Comparison of ENCODE assay signal across 19 cellular contexts in genomic region chr12:6582959-6583358, GRCh38. TPM values are rescaled to one million over a fixed set of nuclear protein-coding genes. Genes with fewer than 3 reads are reported as not detected.
"Had no signal": no experiment of that assay in that cellular context is flagged by ENCODE, and none has a peak within 500 bp of the region (broad histone marks: within the 10 kb centered on the region; RNA-seq: fewer than 3 reads in every experiment).

No MANE protein-coding gene starts in this region.

- H3K9me3 ChIP-seq: body of pancreas, lower lobe of right lung, mucosa of descending colon, sigmoid colon, upper lobe of right lung had no signal

- DNase-seq: activated CD4-positive, alpha-beta memory T cell treated with anti-CD3 and anti-CD28 coated beads for 36 hours; activated CD4-positive, alpha-beta T cell treated with anti-CD3 and anti-CD28 coated beads for 48 hours; activated CD8-positive, alpha-beta memory T cell treated with anti-CD3 and anti-CD28 coated beads, Interleukin-2, amount 10 ng/mL, durations not matched to agents 7 days and 5 days; activated naive CD4-positive, alpha-beta T cell treated with Interleukin-2 at 50 U/mL for 16 hours; anterior cingulate cortex; body of pancreas; effector CD4-positive, alpha-beta T cell; foreskin keratinocyte; immature natural killer cell; lower lobe of right lung; mucosa of descending colon; nucleus accumbens; sigmoid colon; stimulated activated CD4-positive, alpha-beta T cell treated with anti-CD3 and anti-CD28 coated beads, Interleukin-2, amount 100 ng/mL, for 48 hours; stimulated activated naive CD8-positive, alpha-beta T cell treated with anti-CD3 and anti-CD28 coated beads, Interleukin-15, Interleukin-2, amounts not matched to agents 100 U/mL and 50 U/mL, for 24 hours; upper lobe of right lung had no signal

- H3K27ac Mint-ChIP-seq: activated CD4-positive, alpha-beta memory T cell treated with anti-CD3 and anti-CD28 coated beads for 36 hours; activated CD8-positive, alpha-beta memory T cell treated with anti-CD3 and anti-CD28 coated beads, Interleukin-2, amount 10 ng/mL, durations not matched to agents 7 days and 5 days had no signal

- H2AFZ ChIP-seq: hepatocyte had no signal

- H3K9me3 Mint-ChIP-seq: activated CD4-positive, alpha-beta memory T cell treated with anti-CD3 and anti-CD28 coated beads for 36 hours; immature natural killer cell had no signal

- H3K4me2 ChIP-seq: hepatocyte had no signal

- ATAC-seq: activated CD8-positive, alpha-beta memory T cell treated with anti-CD3 and anti-CD28 coated beads, Interleukin-2, amount 10 ng/mL, durations not matched to agents 7 days and 5 days; body of pancreas; foreskin keratinocyte; lower lobe of right lung; mucosa of descending colon; stimulated activated naive CD8-positive, alpha-beta T cell treated with anti-CD3 and anti-CD28 coated beads, Interleukin-15, Interleukin-2, amounts not matched to agents 100 U/mL and 50 U/mL, for 24 hours; upper lobe of right lung had no signal

- H3K4me1 ChIP-seq: body of pancreas, foreskin keratinocyte, lower lobe of right lung, sigmoid colon, upper lobe of right lung had no signal

- H3K27me3 Mint-ChIP-seq: activated CD4-positive, alpha-beta memory T cell treated with anti-CD3 and anti-CD28 coated beads for 36 hours; activated CD8-positive, alpha-beta memory T cell treated with anti-CD3 and anti-CD28 coated beads, Interleukin-2, amount 10 ng/mL, durations not matched to agents 7 days and 5 days had no signal

- H3K4me3 ChIP-seq: body of pancreas, cardiac muscle cell, hepatocyte, lower lobe of right lung, mucosa of descending colon, sigmoid colon, upper lobe of right lung had no signal

- H3K27ac ChIP-seq: body of pancreas, cardiac muscle cell, foreskin keratinocyte, hepatocyte, lower lobe of right lung, sigmoid colon, upper lobe of right lung had no signal

- H3K4me3 Mint-ChIP-seq: activated CD4-positive, alpha-beta memory T cell treated with anti-CD3 and anti-CD28 coated beads for 36 hours; activated CD8-positive, alpha-beta memory T cell treated with anti-CD3 and anti-CD28 coated beads, Interleukin-2, amount 10 ng/mL, durations not matched to agents 7 days and 5 days; immature natural killer cell had no signal

RNA-seq across cellular contexts. Expression of gene LPAR5, which starts 52.8 kb away (rescaled TPM):
- total RNA-seq: renal cortical epithelial cell had no signal
